22 cellular contexts compared by ENCODE assay signal in genomic region chr3:146539315-146539714, GRCh38. TPM values are rescaled to one million over a fixed set of nuclear protein-coding genes. Genes with fewer than 3 reads are reported as not detected.
A peak's percentile ranks its signal among the peaks of the same experiment; 100 is the strongest.
DNase-seq lines count a peak whose midpoint lies in the region; ATAC-seq and TF ChIP-seq lines count a peak whose summit lies in the region.
"Had no signal": no experiment of that assay in that cellular context is flagged by ENCODE, and none has a peak within 500 bp of the region (broad histone marks: within the 10 kb centered on the region; RNA-seq: fewer than 3 reads in every experiment).

No MANE protein-coding gene starts in this region.

- no peak overlapping the region for H2AFZ ChIP-seq in DND-41 (ENCODE audit: low read depth, low read length)

- H3K9me3 ChIP-seq in DND-41 (ENCODE audit: insufficient read depth, low read length, severe bottlenecking) (no peaks in the 10 kb centered on the region), T-helper 17 cell (ENCODE audit: control insufficient read depth, low read length, poor library complexity, severe bottlenecking) (no peaks in the 10 kb centered on the region), skeletal muscle satellite cell (replicated peaks; ENCODE audit: low read length) (no peaks in the 10 kb centered on the region), prostate gland (no peaks in the 10 kb centered on the region)
- H3K9me3 ChIP-seq: ascending aorta had no signal

- H3K9ac ChIP-seq in DND-41 (ENCODE audit: low read depth, low read length) (no peak overlapping the region), skeletal muscle satellite cell (ENCODE audit: low read depth, low read length) (no peak overlapping the region)

- no peak for TF ChIP-seq CTCF in DND-41 (IDR thresholded peaks at IDR 0.05; ENCODE audit: borderline replicate concordance, extremely low read depth, low read length, poor library complexity, severe bottlenecking)
- no peak for TF ChIP-seq CTCF in fibroblast of pulmonary artery (IDR thresholded peaks at IDR 0.05; ENCODE audit: low read length, missing control alignments)
- TF ChIP-seq CTCF in prostate gland (IDR thresholded peaks at IDR 0.05), result no peak

- H3K4me3 ChIP-seq in DND-41 (ENCODE audit: low read depth in 1 of 2, low read length in 2 of 2) (no peak overlapping the region), fibroblast of pulmonary artery (replicated peaks; ENCODE audit: low read depth, low read length) (peak overlapping the region; percentile 2), skeletal muscle satellite cell (ENCODE audit: low read length) (no peak overlapping the region), prostate gland (no peak overlapping the region)
- H3K4me3 ChIP-seq: ascending aorta had no signal

- 88% methylated on average over 3 of the region's 3 CpGs for WGBS in prostate gland

- TF ChIP-seq POLR2A in prostate gland (IDR thresholded peaks at IDR 0.05), result no peak

- H3K4me1 ChIP-seq in DND-41 (ENCODE audit: insufficient read depth, low read length) (peaks cover 47% of the 10 kb centered on the region), skeletal muscle satellite cell (ENCODE audit: control insufficient read depth, insufficient read depth, low read length) (peaks cover 24% of the 10 kb centered on the region), prostate gland (replicated peaks) (no peaks in the 10 kb centered on the region)

- peak overlapping the region; percentile 21 for H3K27ac Mint-ChIP-seq in T-helper 17 cell
- H3K27ac Mint-ChIP-seq: activated naive CD4-positive, alpha-beta T cell treated with anti-CD3 and anti-CD28 coated beads for 36 hours; CD4-positive, alpha-beta T cell had no signal

- DNase-seq in DND-41 (no peak), T-helper 17 cell (no peak), fibroblast of pulmonary artery (ENCODE audit: low read depth) (peak; percentile 47), inferior parietal cortex (ENCODE audit: extremely low spot score) (no peak), A172 (ENCODE audit: low spot score) (no peak), prostate gland (ENCODE audit: low spot score) (no peak)
- DNase-seq: activated naive CD4-positive, alpha-beta T cell treated with anti-CD3 and anti-CD28 coated beads for 36 hours; activated T-cell treated with anti-CD3 and anti-CD28 coated beads, Interleukin-2, amount 50 U/mL, for 48 hours; CD4-positive, alpha-beta T cell; DMS53; GF-D8; HCEC 1CT; kidney; NCI-H1436; NCI-H2171; NCI-H526 treated with DMSO at 0.1 percent for 48 hours; nucleus accumbens; retina; stimulated activated CD4-positive, alpha-beta T cell treated with anti-CD3 and anti-CD28 coated beads, Interleukin-15, amount 100 ng/mL, for 24 hours had no signal

- no peak for ATAC-seq in DND-41 (ENCODE audit: insufficient read depth, low read depth)
- ATAC-seq in T-helper 17 cell, result no peak
- ATAC-seq: activated CD4-positive, CD25-positive, alpha-beta regulatory T cell treated with anti-CD3 and anti-CD28 coated beads, Interleukin-2, amount 50 U/mL, for 24 hours had no signal

- H3K36me3 ChIP-seq in DND-41 (ENCODE audit: insufficient read depth, low read length) (peaks cover 29% of the 10 kb centered on the region), skeletal muscle satellite cell (ENCODE audit: insufficient read depth, low read length) (no peaks in the 10 kb centered on the region), prostate gland (no peaks in the 10 kb centered on the region)
- H3K36me3 ChIP-seq: ascending aorta had no signal

- H4K20me1 ChIP-seq in DND-41 (ENCODE audit: insufficient read depth, low read length), result peaks cover 42% of the 10 kb centered on the region

- no peaks in the 10 kb centered on the region for H3K27me3 Mint-ChIP-seq in T-helper 17 cell
- H3K27me3 Mint-ChIP-seq: CD4-positive, alpha-beta T cell had no signal

- H3K79me2 ChIP-seq in DND-41 (ENCODE audit: insufficient read depth, low read length), result peaks cover 92% of the 10 kb centered on the region

- H3K4me1 Mint-ChIP-seq in T-helper 17 cell, result peaks cover 42% of the 10 kb centered on the region

- H3K36me3 Mint-ChIP-seq in T-helper 17 cell (ENCODE audit: low read depth), result peaks cover 4% of the 10 kb centered on the region

- no peak overlapping the region for H3K4me3 Mint-ChIP-seq in T-helper 17 cell
- H3K4me3 Mint-ChIP-seq: activated naive CD4-positive, alpha-beta T cell treated with anti-CD3 and anti-CD28 coated beads for 36 hours; CD4-positive, alpha-beta T cell had no signal

- H3K4me2 ChIP-seq in DND-41 (ENCODE audit: insufficient read depth, low read length) (peak overlapping the region; percentile 18; the same call in 1 of the 2 replicates), skeletal muscle satellite cell (ENCODE audit: low read length) (peak overlapping the region; percentile 23)

- H3K27ac ChIP-seq in DND-41 (ENCODE audit: low read length) (no peak overlapping the region), prostate gland (no peak overlapping the region)
- H3K27ac ChIP-seq: ascending aorta had no signal

- no peaks in the 10 kb centered on the region for H3K27me3 ChIP-seq in DND-41 (ENCODE audit: insufficient read depth, low read length, poor library complexity)
- H3K27me3 ChIP-seq in skeletal muscle satellite cell (ENCODE audit: control insufficient read depth, insufficient read depth, low read length), result no peaks in the 10 kb centered on the region
- H3K27me3 ChIP-seq in prostate gland (replicated peaks; ENCODE audit: insufficient read depth), result no peaks in the 10 kb centered on the region
- H3K27me3 ChIP-seq: ascending aorta had no signal

- intact Hi-C loops in prostate gland (cut with DNase I), result no loop called here

RNA-seq across cellular contexts. Expression of gene PLSCR1, which starts 5.1 kb away (rescaled TPM):
- 10 to 100 TPM; 14.8 TPM for total RNA-seq in T-helper 17 cell
- total RNA-seq in skeletal muscle satellite cell (2012; rRNA removed), result 33.6 and 41.8 TPM in 2 replicates
- 66.0 and 69.2 TPM in 2 replicates for total RNA-seq in A172 (2014; rRNA removed; shearing (Covaris generic))
- 10 to 100 TPM; 35.0 to 90.1 TPM for total RNA-seq in prostate gland
